14 cellular contexts compared by ENCODE assay signal in genomic region chr2:41926614-41927580, GRCh38.
DNase-seq lines count a peak whose midpoint lies in the region; ATAC-seq and TF ChIP-seq lines count a peak whose summit lies in the region.
"Had no signal": no experiment of that assay in that cellular context is flagged by ENCODE, and none has a peak within 500 bp of the region (broad histone marks: within the 10 kb centered on the region; RNA-seq: fewer than 3 reads in every experiment).

No MANE protein-coding gene starts in this region.

- H3K9me3 ChIP-seq in body of pancreas: no peaks in the 10 kb centered on the region

- intact Hi-C loops in body of pancreas (cut with DNase I): no loop called here

- H3K27me3 ChIP-seq in body of pancreas: no peaks in the 10 kb centered on the region

- no peak for TF ChIP-seq CTCF in body of pancreas (IDR thresholded peaks at IDR 0.05)

- no peak for TF ChIP-seq POLR2A in body of pancreas (IDR thresholded peaks at IDR 0.05)

- 61 to 64% methylated on average over 7 of the region's 8 CpGs for WGBS in body of pancreas, 2 donors

- no peaks in the 10 kb centered on the region for H3K36me3 ChIP-seq in body of pancreas (replicated peaks in 1 of 2; ENCODE audit: insufficient read depth in 1 of 2, low read depth in 2 of 2)

- ATAC-seq in body of pancreas (peak; percentile 43), left lobe of liver (peak; percentile 39)
- ATAC-seq: Panc1 had no signal

- no peak overlapping the region for H3K4me3 ChIP-seq in body of pancreas
- no peak overlapping the region for H3K4me3 ChIP-seq in skeletal muscle cell (ENCODE audit: low read depth, low read length)

- H3K27ac ChIP-seq in body of pancreas: peak overlapping the region in 2 of 4 donors; percentile 27 to 52

- DNase-seq in EL (peak; percentile 84), body of pancreas (peak in 3 of 4 donors; percentile 25 to 56 (median 31)), left lobe of liver (ENCODE audit: low spot score) (no peak), skeletal muscle cell (ENCODE audit: low read depth) (peak; percentile 46), activated gamma-delta T cell (lab: John Stamatoyannopoulos, UW) (no peak), cerebellar cortex (ENCODE audit: low spot score) (no peak), NCI-H146 (lab: John Stamatoyannopoulos, UW) (no peak)
- DNase-seq in activated CD4-positive, alpha-beta T cell treated with anti-CD3 and anti-CD28 coated beads, Interleukin-2, amount 50 U/mL, for 1 hour: no peak
- DNase-seq: activated CD4-positive, alpha-beta T cell treated with anti-CD3 and anti-CD28 coated beads, Interleukin-2, amount 50 U/mL, for 48 hours; activated effector memory CD4-positive, alpha-beta T cell treated with Interleukin-2 at 50 U/mL for 16 hours; DMS53; NCI-H1092; T-helper 9 cell had no signal

- peaks cover 23% of the 10 kb centered on the region for H3K4me1 ChIP-seq in body of pancreas

Comparison
In these comparisons a context has a peak if more than half of its experiments do, and no peak if none do; other contexts are left out.
1. DNase-seq: peak in EL (single experiment), body of pancreas (3 of 4) and skeletal muscle cell (single experiment); none in left lobe of liver (single experiment), activated gamma-delta T cell (single experiment), activated CD4-positive, alpha-beta T cell treated with anti-CD3 and anti-CD28 coated beads, Interleukin-2, amount 50 U/mL, for 1 hour (single experiment), cerebellar cortex (single experiment) and NCI-H146 (single experiment).